Comparison of ENCODE assay signal across 16 cellular contexts in genomic region chr18:39724652-39725051, GRCh38.
DNase-seq lines count a peak whose midpoint lies in the region; ATAC-seq, FAIRE-seq and TF ChIP-seq lines count a peak whose summit lies in the region.
"Had no signal": no experiment of that assay in that cellular context is flagged by ENCODE, and none has a peak within 500 bp of the region (broad histone marks: within the 10 kb centered on the region; RNA-seq: fewer than 3 reads in every experiment).

No MANE protein-coding gene starts in this region.

- DNase-seq in D721Med (ENCODE audit: insufficient read length, low spot score) (no peak), NCI-H69 (lab: John Stamatoyannopoulos, UW) (peak; percentile 43), endothelial cell of umbilical vein (ENCODE audit: low read depth, low spot score) (peak; percentile 6), iris pigment epithelial cell (ENCODE audit: low read depth) (peak; percentile 33), NCI-H2029 treated with DMSO at 0.1 percent for 48 hours (lab: John Stamatoyannopoulos, UW) (no peak), DMS 273 (lab: John Stamatoyannopoulos, UW; ENCODE audit: unreplicated experiment) (no peak), T-helper 2 cell (no peak)
- DNase-seq: Calu3; CD4-positive, alpha-beta memory T cell; DND-41; KBM-7; NCI-H1092 treated with DMSO at 0.1 percent for 48 hours; NK-92 treated with Interleukin-12 subunit alpha and Interleukin-12 subunit beta, amount 100 ng/mL, for 24 hours; SHP77 had no signal

- FAIRE-seq in D721Med (lab: Jason Lieb, UNC) (peak; percentile 80), endothelial cell of umbilical vein (lab: Jason Lieb, UNC) (no peak)

- H3K9ac ChIP-seq in endothelial cell of umbilical vein (replicated peaks; ENCODE audit: extremely low read depth, insufficient read depth, low read length) = no peak overlapping the region

- H3K9me3 ChIP-seq in endothelial cell of umbilical vein (replicated peaks; ENCODE audit: control insufficient read depth, insufficient read depth, low read length) = no peaks in the 10 kb centered on the region

- no peak overlapping the region for H3K4me3 ChIP-seq in endothelial cell of umbilical vein (replicated peaks in 1 of 3; ENCODE audit: insufficient read depth in 1 of 3, low read depth in 1 of 3, low read length in 3 of 3)

- CTCF ChIA-PET in endothelial cell of umbilical vein (lab: Charles Lee) = interaction anchor here (1.3 kb wide), 1 partner anchor 13 kb away, joined by 3 read pairs; no protein-coding TSS in a partner anchor

- no peak overlapping the region for H3K4me2 ChIP-seq in endothelial cell of umbilical vein (ENCODE audit: insufficient read depth, low read length)

- dilution Hi-C loops in endothelial cell of umbilical vein (cut with MboI; ENCODE audit: extremely low pct_ligation_motif_present, low sequenced_read_pairs) = no loop called here

- H3K27ac ChIP-seq in endothelial cell of umbilical vein (ENCODE audit: insufficient read depth, low read depth, low read length) = no peak overlapping the region

- POLR2A ChIA-PET in endothelial cell of umbilical vein (lab: Charles Lee) = no interaction called here

- no peaks in the 10 kb centered on the region for H3K36me3 ChIP-seq in endothelial cell of umbilical vein (ENCODE audit: control insufficient read depth in 2 of 2, extremely low read depth in 1 of 2, insufficient read depth in 2 of 2, low read length in 2 of 2)

- ATAC-seq in HG02840 (IDR thresholded peaks at IDR 0.05; ENCODE audit: low FRiP score, unreplicated experiment) = no peak
- ATAC-seq: HCT116 had no signal

- no peaks in the 10 kb centered on the region for H3K4me1 ChIP-seq in endothelial cell of umbilical vein (ENCODE audit: control insufficient read depth, extremely low read depth, insufficient read depth, low read length)

- TF ChIP-seq POLR2A in endothelial cell of umbilical vein (IDR thresholded peaks at IDR 0.05; ENCODE audit: low read depth, low read length) = no peak

- no peak overlapping the region for H2AFZ ChIP-seq in endothelial cell of umbilical vein (ENCODE audit: low read depth, low read length)

- no peaks in the 10 kb centered on the region for H3K79me2 ChIP-seq in endothelial cell of umbilical vein (ENCODE audit: control insufficient read depth, insufficient read depth, low read length)

- H3K27me3 ChIP-seq in endothelial cell of umbilical vein (ENCODE audit: control insufficient read depth in 2 of 2, insufficient read depth in 2 of 2, low read length in 2 of 2) = no peaks in the 10 kb centered on the region

- no peaks in the 10 kb centered on the region for H3K9me1 ChIP-seq in endothelial cell of umbilical vein (replicated peaks; ENCODE audit: control insufficient read depth, extremely low read depth, insufficient read depth, low read length)

- no peak for TF ChIP-seq CTCF in D721Med (IDR thresholded peaks at IDR 0.05; ENCODE audit: insufficient read depth, missing control alignments)
- TF ChIP-seq CTCF in endothelial cell of umbilical vein (IDR thresholded peaks at IDR 0.05; ENCODE audit: extremely low read depth in 1 of 2, insufficient read depth in 1 of 2, low read depth in 1 of 2, low read length in 2 of 2) = no peak

- no TSS peak for BruUV-seq in endothelial cell of umbilical vein (replicated peaks; lab: Mats Ljungman, UMichigan)

- intact Hi-C loops in endothelial cell of umbilical vein (cut with micrococcal nuclease) = no loop called here

- no peaks in the 10 kb centered on the region for H4K20me1 ChIP-seq in endothelial cell of umbilical vein (replicated peaks; ENCODE audit: control insufficient read depth, extremely low read depth, insufficient read depth, low read length)

TF ChIP-seq in endothelial cell of umbilical vein, 7 proteins besides CTCF, POLR2A, EP300 and RAD21:
- TF ChIP-seq FOS (IDR thresholded peaks at IDR 0.05; ENCODE audit: borderline replicate concordance, insufficient read depth, low read length) (no peak), EZH2 (IDR thresholded peaks at IDR 0.05; ENCODE audit: borderline replicate concordance, low read depth, low read length, severe bottlenecking) (no peak), GATA2 (IDR thresholded peaks at IDR 0.05; ENCODE audit: insufficient read depth, insufficient read length, low read depth, low read length) (no peak), JUN (IDR thresholded peaks at IDR 0.05; ENCODE audit: borderline replicate concordance, insufficient read depth, insufficient read length, low read depth) (no peak), POLR2AphosphoS5 (IDR thresholded peaks at IDR 0.05; ENCODE audit: insufficient read depth, low read depth, low read length) (no peak), MYC (IDR thresholded peaks at IDR 0.05; ENCODE audit: low read depth, low read length) (no peak)
- TF ChIP-seq, protein P1, sequence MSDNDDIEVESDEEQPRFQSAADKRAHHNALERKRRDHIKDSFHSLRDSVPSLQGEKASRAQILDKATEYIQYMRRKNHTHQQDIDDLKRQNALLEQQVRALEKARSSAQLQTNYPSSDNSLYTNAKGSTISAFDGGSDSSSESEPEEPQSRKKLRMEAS (IDR thresholded peaks at IDR 0.05; ENCODE audit: insufficient read depth, insufficient read length) = no peak

Comparison
In these comparisons a context has a peak if more than half of its experiments do, and no peak if none do; other contexts are left out.
1. DNase-seq: peak in NCI-H69 (single experiment), endothelial cell of umbilical vein (single experiment) and iris pigment epithelial cell (single experiment); none in D721Med (single experiment), NCI-H2029 treated with DMSO at 0.1 percent for 48 hours (single experiment), DMS 273 (single experiment) and T-helper 2 cell (0 of 5).